In genomic region chr12:92051441-92051840, GRCh38 we compare ENCODE assay signal across 16 cellular contexts.
A peak's percentile ranks its signal among the peaks of the same experiment; 100 is the strongest.
DNase-seq lines count a peak whose midpoint lies in the region; ATAC-seq and TF ChIP-seq lines count a peak whose summit lies in the region.
"Had no signal": no experiment of that assay in that cellular context is flagged by ENCODE, and none has a peak within 500 bp of the region (broad histone marks: within the 10 kb centered on the region; RNA-seq: fewer than 3 reads in every experiment).

No MANE protein-coding gene starts in this region.

- no peak for TF ChIP-seq CTCF in CD4-positive, alpha-beta T cell (IDR thresholded peaks at IDR 0.05)
- TF ChIP-seq CTCF in RWPE1 (conservative IDR thresholded peaks at IDR 0.05; ENCODE audit: low read depth) (no peak), upper lobe of left lung (IDR thresholded peaks at IDR 0.05) (no peak)

- peak overlapping the region; percentile 15 for H3K27ac Mint-ChIP-seq in activated CD4-positive, alpha-beta memory T cell treated with anti-CD3 and anti-CD28 coated beads for 36 hours
- H3K27ac Mint-ChIP-seq in activated CD4-positive, alpha-beta memory T cell treated with anti-CD3 and anti-CD28 coated beads, Interleukin-2, amount 10 ng/mL, durations not matched to agents 7 days and 5 days, result no peak overlapping the region
- peak overlapping the region; percentile 50 for H3K27ac Mint-ChIP-seq in CD4-positive, alpha-beta T cell

- no peaks in the 10 kb centered on the region for H3K36me3 ChIP-seq in upper lobe of left lung

- no peak for TF ChIP-seq POLR2A in upper lobe of left lung (IDR thresholded peaks at IDR 0.05)

- no peak overlapping the region for H3K4me3 Mint-ChIP-seq in activated CD4-positive, alpha-beta memory T cell treated with anti-CD3 and anti-CD28 coated beads for 36 hours
- no peak overlapping the region for H3K4me3 Mint-ChIP-seq in activated CD4-positive, alpha-beta memory T cell treated with anti-CD3 and anti-CD28 coated beads, Interleukin-2, amount 10 ng/mL, durations not matched to agents 7 days and 5 days
- no peak overlapping the region for H3K4me3 Mint-ChIP-seq in CD4-positive, alpha-beta T cell

- H3K4me1 Mint-ChIP-seq in activated CD4-positive, alpha-beta memory T cell treated with anti-CD3 and anti-CD28 coated beads for 36 hours (ENCODE audit: low read depth), result peaks cover 68% of the 10 kb centered on the region
- H3K4me1 Mint-ChIP-seq in activated CD4-positive, alpha-beta memory T cell treated with anti-CD3 and anti-CD28 coated beads, Interleukin-2, amount 10 ng/mL, durations not matched to agents 7 days and 5 days, result peaks cover 63% of the 10 kb centered on the region
- H3K4me1 Mint-ChIP-seq in CD4-positive, alpha-beta T cell (ENCODE audit: low read depth), result peaks cover 66% of the 10 kb centered on the region

- ATAC-seq in CD4-positive, alpha-beta T cell (ENCODE audit: poor library complexity), result no peak
- ATAC-seq in upper lobe of left lung (ENCODE audit: low FRiP score in 2 of 2), result no peak
- ATAC-seq: Right ventricle myocardium inferior had no signal

- intact Hi-C loops in activated CD4-positive, alpha-beta memory T cell treated with anti-CD3 and anti-CD28 coated beads for 36 hours (cut with micrococcal nuclease), result no loop called here
- intact Hi-C loops in CD4-positive, alpha-beta T cell (cut with DNase I, micrococcal nuclease), result loop anchor here in 1 of 2 experiments (5.0 kb wide), 1 partner anchor 81 kb away; no protein-coding TSS in a partner anchor

- TF ChIP-seq EP300 in upper lobe of left lung (IDR thresholded peaks at IDR 0.05), result no peak

- no peak overlapping the region for H3K27ac ChIP-seq in CD4-positive, alpha-beta T cell (ENCODE audit: low read depth, low read length)
- H3K27ac ChIP-seq in RWPE1, result peak overlapping the region; percentile 65
- H3K27ac ChIP-seq in epithelial cell of prostate, result peak overlapping the region; percentile 19
- H3K27ac ChIP-seq in upper lobe of left lung, result no peak overlapping the region
- H3K27ac ChIP-seq: PC-9 had no signal

- no peaks in the 10 kb centered on the region for H3K9me3 Mint-ChIP-seq in activated CD4-positive, alpha-beta memory T cell treated with anti-CD3 and anti-CD28 coated beads for 36 hours
- peaks cover 8% of the 10 kb centered on the region for H3K9me3 Mint-ChIP-seq in activated CD4-positive, alpha-beta memory T cell treated with anti-CD3 and anti-CD28 coated beads, Interleukin-2, amount 10 ng/mL, durations not matched to agents 7 days and 5 days
- H3K9me3 Mint-ChIP-seq in CD4-positive, alpha-beta T cell, result peaks cover 4% of the 10 kb centered on the region

- DNase-seq in activated CD4-positive, alpha-beta memory T cell treated with anti-CD3 and anti-CD28 coated beads for 36 hours, result no peak
- no peak for DNase-seq in activated CD4-positive, alpha-beta memory T cell treated with anti-CD3 and anti-CD28 coated beads, Interleukin-2, amount 10 ng/mL, durations not matched to agents 7 days and 5 days
- no peak for DNase-seq in CD4-positive, alpha-beta T cell
- DNase-seq in RWPE1 (ENCODE audit: low spot score) (no peak), epithelial cell of prostate (ENCODE audit: low read depth, low spot score) (no peak), upper lobe of left lung (no peak), NK-92 (lab: John Stamatoyannopoulos, UW; ENCODE audit: unreplicated experiment) (no peak), amniotic stem cell (lab: John Stamatoyannopoulos, UW) (no peak)
- DNase-seq: AML-193, GF-D8, HCEC 1CT, Karpas-422, NCI-H1417 treated with DMSO at 0.1 percent for 48 hours, NCI-H2081 treated with DMSO at 0.1 percent for 48 hours, PC-9 had no signal

- H3K4me1 ChIP-seq in upper lobe of left lung, result no peaks in the 10 kb centered on the region

- no peaks in the 10 kb centered on the region for H3K27me3 ChIP-seq in CD4-positive, alpha-beta T cell (ENCODE audit: control insufficient read depth, insufficient read depth, low read length)
- no peaks in the 10 kb centered on the region for H3K27me3 ChIP-seq in upper lobe of left lung

- no peak overlapping the region for H3K4me3 ChIP-seq in upper lobe of left lung
- H3K4me3 ChIP-seq: PC-9 had no signal

- WGBS in upper lobe of left lung, 2 donors, result 90 to 91% methylated on average over 2 of the region's 2 CpGs

- peaks cover 2% of the 10 kb centered on the region for H3K36me3 Mint-ChIP-seq in activated CD4-positive, alpha-beta memory T cell treated with anti-CD3 and anti-CD28 coated beads for 36 hours
- peaks cover 9% of the 10 kb centered on the region for H3K36me3 Mint-ChIP-seq in activated CD4-positive, alpha-beta memory T cell treated with anti-CD3 and anti-CD28 coated beads, Interleukin-2, amount 10 ng/mL, durations not matched to agents 7 days and 5 days (ENCODE audit: low read depth)
- H3K36me3 Mint-ChIP-seq in CD4-positive, alpha-beta T cell (ENCODE audit: low read depth), result peaks cover 19% of the 10 kb centered on the region

- no peaks in the 10 kb centered on the region for H3K27me3 Mint-ChIP-seq in activated CD4-positive, alpha-beta memory T cell treated with anti-CD3 and anti-CD28 coated beads for 36 hours
- H3K27me3 Mint-ChIP-seq in activated CD4-positive, alpha-beta memory T cell treated with anti-CD3 and anti-CD28 coated beads, Interleukin-2, amount 10 ng/mL, durations not matched to agents 7 days and 5 days, result no peaks in the 10 kb centered on the region
- H3K27me3 Mint-ChIP-seq in CD4-positive, alpha-beta T cell, result no peaks in the 10 kb centered on the region

- no peaks in the 10 kb centered on the region for H3K9me3 ChIP-seq in CD4-positive, alpha-beta T cell (ENCODE audit: control insufficient read depth, low read length)
- no peaks in the 10 kb centered on the region for H3K9me3 ChIP-seq in upper lobe of left lung

- CTCF ChIA-PET in activated CD4-positive, alpha-beta memory T cell treated with anti-CD3 and anti-CD28 coated beads for 36 hours (lab: Charles Lee), result no interaction called here
- CTCF ChIA-PET in activated CD4-positive, alpha-beta memory T cell treated with anti-CD3 and anti-CD28 coated beads, Interleukin-2, amount 10 ng/mL, durations not matched to agents 7 days and 5 days (lab: Charles Lee), result interaction anchor here (1.3 kb wide), 1 partner anchor 9 kb away, joined by 3 read pairs; no protein-coding TSS in a partner anchor
- CTCF ChIA-PET in CD4-positive, alpha-beta T cell (lab: Charles Lee), result no interaction called here
- CTCF ChIA-PET in RWPE1 (lab: Yijun Ruan, JAX), result no interaction called here

- POLR2A ChIA-PET in activated CD4-positive, alpha-beta memory T cell treated with anti-CD3 and anti-CD28 coated beads for 36 hours (lab: Charles Lee), result interaction anchor here (1.2 kb wide), 1 partner anchor 94 kb away, joined by 3 read pairs; the partner anchor contains the start of gene BTG1
- POLR2A ChIA-PET in activated CD4-positive, alpha-beta memory T cell treated with anti-CD3 and anti-CD28 coated beads, Interleukin-2, amount 10 ng/mL, durations not matched to agents 7 days and 5 days (lab: Charles Lee), result interaction anchor here (2.1 kb wide), 1 partner anchor 10 kb away, joined by 6 read pairs; no protein-coding TSS in a partner anchor
- POLR2A ChIA-PET in CD4-positive, alpha-beta T cell (lab: Charles Lee), result interaction anchor here (0.6 to 2.1 kb wide), 8 partner anchors 9 to 427 kb away, joined by 3 to 7 read pairs (median 3); no protein-coding TSS in a partner anchor
- POLR2A ChIA-PET in RWPE1 (lab: Yijun Ruan, JAX; ENCODE audit: low non-redundant PET), result no interaction called here

Comparison
In these comparisons a context has a peak if more than half of its experiments do, and no peak if none do; other contexts are left out.
1. H3K27ac ChIP-seq: peak in RWPE1 (single experiment) and epithelial cell of prostate (single experiment); none in CD4-positive, alpha-beta T cell (single experiment) and upper lobe of left lung (0 of 4).